25 cellular contexts compared by ENCODE assay signal in genomic region chr7:155333346-155334234, GRCh38. TPM values are rescaled to one million over a fixed set of nuclear protein-coding genes. Genes with fewer than 3 reads are reported as not detected.
DNase-seq lines count a peak whose midpoint lies in the region; ATAC-seq lines count a peak whose summit lies in the region.
"Had no signal": no experiment of that assay in that cellular context is flagged by ENCODE, and none has a peak within 500 bp of the region (broad histone marks: within the 10 kb centered on the region; RNA-seq: fewer than 3 reads in every experiment).

No MANE protein-coding gene starts in this region.

- no peak overlapping the region for H3K4me3 ChIP-seq in trophoblast cell (ENCODE audit: low read depth, low read length)
- H3K4me3 ChIP-seq: pancreas, PC-9, right atrium auricular region, spleen, thoracic aorta had no signal

- no peak overlapping the region for H2AFZ ChIP-seq in trophoblast cell (ENCODE audit: insufficient read depth, low read length, poor library complexity)
- H2AFZ ChIP-seq: PC-9 had no signal

- no peak overlapping the region for H3K4me2 ChIP-seq in trophoblast cell (ENCODE audit: low read length)
- H3K4me2 ChIP-seq: PC-9 had no signal

- H3K27ac ChIP-seq in KOPT-K1 (ENCODE audit: low read depth, low read length, poor library complexity, severe bottlenecking) = peak overlapping the region; percentile 2
- no peak overlapping the region for H3K27ac ChIP-seq in trophoblast cell (ENCODE audit: low read depth, low read length)
- H3K27ac ChIP-seq: C4-2B, pancreas, PC-9, right atrium auricular region, spleen, thoracic aorta had no signal

- WGBS in trophoblast cell (ENCODE audit: extremely low coverage, insufficient coverage, insufficient read length) = no CpG with 5 or more reads among the region's 23 CpGs

- H4K91ac ChIP-seq in trophoblast cell (ENCODE audit: low read depth, low read length) = no peak overlapping the region

- H3K79me2 ChIP-seq in trophoblast cell (ENCODE audit: control insufficient read depth, insufficient read depth, low read length, poor library complexity) = no peaks in the 10 kb centered on the region

- H3K18ac ChIP-seq in trophoblast cell (ENCODE audit: low read length) = no peak overlapping the region

- no peaks in the 10 kb centered on the region for H3K27me3 ChIP-seq in trophoblast cell (ENCODE audit: insufficient read depth, low read length)
- H3K27me3 ChIP-seq: pancreas, right atrium auricular region had no signal

- H3K36me3 ChIP-seq in KOPT-K1 (ENCODE audit: insufficient read depth, low read length) = no peaks in the 10 kb centered on the region
- H3K36me3 ChIP-seq in trophoblast cell (ENCODE audit: control insufficient read depth in 1 of 2, insufficient read depth in 2 of 2, low read length in 2 of 2) = no peaks in the 10 kb centered on the region
- H3K36me3 ChIP-seq: pancreas, right atrium auricular region, spleen, thoracic aorta had no signal

- no peak overlapping the region for H3K4ac ChIP-seq in trophoblast cell (ENCODE audit: low read depth, low read length)

- H3K14ac ChIP-seq in trophoblast cell (ENCODE audit: low read length) = no peak overlapping the region

- H2AK5ac ChIP-seq in trophoblast cell (ENCODE audit: low read length) = no peak overlapping the region

- H2BK12ac ChIP-seq in trophoblast cell (ENCODE audit: low read length) = no peak overlapping the region

- DNase-seq in NCI-H82 (lab: John Stamatoyannopoulos, UW) = peak; percentile 65
- DNase-seq in NCI-H82 treated with DMSO at 0.1 percent for 48 hours (lab: John Stamatoyannopoulos, UW; ENCODE audit: unreplicated experiment) = no peak
- DNase-seq in NCI-H524 treated with DMSO at 0.1 percent for 48 hours (lab: John Stamatoyannopoulos, UW) = peak; percentile 34
- peak; percentile 98 to 99 for DNase-seq in trophoblast cell
- no peak for DNase-seq in T-helper 1 cell
- DNase-seq: activated CD4-positive, alpha-beta memory T cell treated with anti-CD3 and anti-CD28 coated beads, Interleukin-2, amount 10 ng/mL, durations not matched to agents 7 days and 5 days; activated CD4-positive, CD25-positive, alpha-beta regulatory T cell treated with anti-CD3 and anti-CD28 coated beads, Interleukin-2, amount 50 U/mL, for 72 hours; activated effector memory CD4-positive, alpha-beta T cell treated with Interleukin-2 at 50 U/mL for 16 hours; activated T-cell treated with anti-CD3 and anti-CD28 coated beads for 4 hours; KBM-7; NCI-H2081 treated with DMSO at 0.1 percent for 48 hours; nephron progenitor cell; NK-92 treated with Interleukin-12 subunit alpha and Interleukin-12 subunit beta, amount 100 ng/mL, for 24 hours; pancreas; PC-9; SHP77 treated with DMSO at 0.1 percent for 48 hours; spleen; stimulated activated CD4-positive, alpha-beta T cell treated with anti-CD3 and anti-CD28 coated beads, Interleukin-4, amount 100 ng/mL, for 1 hour; stimulated activated naive CD4-positive, alpha-beta T cell had no signal

- no peaks in the 10 kb centered on the region for H3K4me1 ChIP-seq in trophoblast cell (ENCODE audit: control insufficient read depth in 1 of 2, insufficient read depth in 2 of 2, low read length in 2 of 2)
- H3K4me1 ChIP-seq: right atrium auricular region had no signal

- no peaks in the 10 kb centered on the region for H3K79me1 ChIP-seq in trophoblast cell (ENCODE audit: low read length)

- no peak overlapping the region for H2BK5ac ChIP-seq in trophoblast cell (ENCODE audit: low read depth, low read length, poor library complexity)

- H4K12ac ChIP-seq in trophoblast cell (ENCODE audit: low read depth, low read length) = no peak overlapping the region

- no peak for ATAC-seq in HG02678 (IDR thresholded peaks at IDR 0.05; ENCODE audit: unreplicated experiment)
- ATAC-seq in GM19324 (IDR thresholded peaks at IDR 0.05; ENCODE audit: low FRiP score, unreplicated experiment) = no peak
- ATAC-seq: pancreas had no signal

- H4K8ac ChIP-seq in trophoblast cell (ENCODE audit: low read depth, low read length) = no peak overlapping the region

- peaks cover 15% of the 10 kb centered on the region for H3K9me3 ChIP-seq in KOPT-K1 (ENCODE audit: insufficient read depth, low read length, poor library complexity, severe bottlenecking)
- H3K9me3 ChIP-seq in trophoblast cell (ENCODE audit: insufficient read depth, low read depth, low read length) = peaks cover 4% of the 10 kb centered on the region
- H3K9me3 ChIP-seq: pancreas, right atrium auricular region, spleen, thoracic aorta had no signal

- no peak overlapping the region for H2BK120ac ChIP-seq in trophoblast cell (ENCODE audit: insufficient read depth, low read length, poor library complexity)

- no peak overlapping the region for H3K23ac ChIP-seq in trophoblast cell (ENCODE audit: low read length)

- no peak overlapping the region for H3K9ac ChIP-seq in trophoblast cell (ENCODE audit: low read length)

RNA-seq across cellular contexts. Expression of gene INSIG1, which starts 35.9 kb away (rescaled TPM):
- polyA plus RNA-seq in trophoblast cell (2013) = 182 and 192 TPM in 2 replicates

Comparison
In these comparisons a context has a peak if more than half of its experiments do, and no peak if none do; other contexts are left out.
1. DNase-seq: peak in NCI-H82 (single experiment), NCI-H524 treated with DMSO at 0.1 percent for 48 hours (single experiment) and trophoblast cell (2 of 2); none in NCI-H82 treated with DMSO at 0.1 percent for 48 hours (single experiment) and T-helper 1 cell (0 of 5).